In the genomic region with DNA sequence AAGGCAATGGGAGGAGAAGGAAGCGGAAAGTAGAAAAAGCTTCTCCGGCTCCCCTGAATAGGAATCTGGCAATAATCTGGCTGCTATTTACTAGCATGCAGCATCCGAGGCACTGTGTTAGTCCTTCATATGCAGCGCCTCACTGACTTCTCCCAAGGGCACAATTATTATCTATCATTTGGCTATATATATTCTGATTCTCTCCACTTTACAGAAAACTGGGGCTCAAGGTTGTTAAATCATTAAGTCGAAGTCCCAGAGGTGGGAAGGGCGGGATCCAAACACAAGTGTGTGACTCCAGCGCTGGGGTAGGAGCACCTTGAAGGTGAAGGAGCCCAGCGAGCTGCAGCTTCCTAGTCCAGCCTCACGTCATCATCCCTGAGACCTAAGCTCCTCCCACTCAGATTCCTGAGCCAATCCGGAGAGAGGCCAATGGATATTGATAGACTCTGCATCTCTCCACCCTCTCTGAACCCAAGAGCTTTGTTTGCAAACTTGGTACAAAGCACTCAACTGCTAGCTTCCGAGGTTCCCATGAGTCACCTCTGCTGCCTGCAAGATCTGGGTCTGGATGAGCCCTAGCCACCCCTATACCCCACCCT, we compare ENCODE assay signal across 8 cellular contexts. TPM values are rescaled to one million over a fixed set of nuclear protein-coding genes. Genes with fewer than 3 reads are reported as not detected.
A peak's percentile ranks its signal among the peaks of the same experiment; 100 is the strongest.
DNase-seq lines count a peak whose midpoint lies in the region; ATAC-seq and TF ChIP-seq lines count a peak whose summit lies in the region.

No MANE protein-coding gene starts in this region.

- no peak overlapping the region for H3K23ac ChIP-seq in neuronal stem cell (ENCODE audit: low read depth, low read length, poor library complexity)

- H3K36me3 ChIP-seq in ES-I3 (ENCODE audit: insufficient read depth, low read length) = no peaks in the 10 kb centered on the region
- H3K36me3 ChIP-seq in neuronal stem cell (replicated peaks in 1 of 2; ENCODE audit: control insufficient read depth in 2 of 2, insufficient read depth in 2 of 2, low read length in 2 of 2) = no peaks in the 10 kb centered on the region

- H2BK12ac ChIP-seq in neuronal stem cell (ENCODE audit: low read length) = no peak overlapping the region

- peak overlapping the region; percentile 40 for H3K9ac ChIP-seq in ES-I3 (ENCODE audit: low read depth, low read length)
- H3K9ac ChIP-seq in neuronal stem cell (ENCODE audit: low read depth, low read length, poor library complexity) = no peak overlapping the region

- POLR2A ChIA-PET in RWPE1 (lab: Yijun Ruan, JAX; ENCODE audit: low non-redundant PET) = no interaction called here

- no peak for TF ChIP-seq CTCF in RWPE1 (conservative IDR thresholded peaks at IDR 0.05; ENCODE audit: low read depth)
- TF ChIP-seq CTCF in foreskin keratinocyte (conservative IDR thresholded peaks at IDR 0.05) = no peak

- H2AK5ac ChIP-seq in neuronal stem cell (ENCODE audit: low read depth, low read length) = no peak overlapping the region

- H4K8ac ChIP-seq in neuronal stem cell (ENCODE audit: low read depth, low read length) = no peak overlapping the region

- H3K4me3 ChIP-seq in neuronal stem cell (ENCODE audit: low read length in 2 of 2) = no peak overlapping the region

- no peak overlapping the region for H3K27ac ChIP-seq in RWPE1
- H3K27ac ChIP-seq in foreskin keratinocyte = no peak overlapping the region
- no peak overlapping the region for H3K27ac ChIP-seq in neuronal stem cell (replicated peaks; ENCODE audit: low read length)

- no peak for TF ChIP-seq POLR2A in GM18505 (IDR thresholded peaks at IDR 0.05; ENCODE audit: borderline replicate concordance, extremely low read depth, insufficient read depth, insufficient read length)

- H2BK15ac ChIP-seq in neuronal stem cell (ENCODE audit: low read length) = no peak overlapping the region

- H3K9me3 ChIP-seq in ES-I3 (ENCODE audit: control insufficient read depth, insufficient read depth, low read length) = no peaks in the 10 kb centered on the region
- no peaks in the 10 kb centered on the region for H3K9me3 ChIP-seq in neuronal stem cell (replicated peaks in 1 of 2; ENCODE audit: control insufficient read depth in 2 of 2, insufficient read depth in 1 of 2, low read depth in 1 of 2, low read length in 2 of 2)

- CTCF ChIA-PET in RWPE1 (lab: Yijun Ruan, JAX) = interaction anchor here (1.5 kb wide), 1 partner anchor 14 kb away, joined by 4 read pairs; no protein-coding TSS in a partner anchor

- no peak overlapping the region for H3K18ac ChIP-seq in neuronal stem cell (ENCODE audit: low read length)

- no peak overlapping the region for H2BK5ac ChIP-seq in neuronal stem cell (ENCODE audit: low read length)

- H4K91ac ChIP-seq in neuronal stem cell (ENCODE audit: low read depth, low read length, poor library complexity) = no peak overlapping the region

- no peak overlapping the region for H3K4ac ChIP-seq in neuronal stem cell (ENCODE audit: low read length)

- H2BK120ac ChIP-seq in neuronal stem cell (ENCODE audit: low read depth, low read length) = no peak overlapping the region

- peak overlapping the region; percentile 87 for H2AFZ ChIP-seq in neuronal stem cell (ENCODE audit: low read length)

- DNase-seq in RWPE1 (ENCODE audit: low spot score) (peak; percentile 35), foreskin keratinocyte (peak; percentile 53 to 81), neuronal stem cell (ENCODE audit: low spot score) (peak; percentile 42), NCI-H345 (lab: John Stamatoyannopoulos, UW) (no peak)

- no peaks in the 10 kb centered on the region for H3K27me3 ChIP-seq in foreskin keratinocyte
- peaks cover 0 to 10% (median 0%) of the 10 kb centered on the region in 3 experiments for H3K27me3 ChIP-seq in neuronal stem cell (ENCODE audit: control insufficient read depth in 3 of 3, insufficient read depth in 3 of 3, low read depth in 1 of 3, low read length in 3 of 3)

- ATAC-seq in foreskin keratinocyte (peak; percentile 86), GM21360 (IDR thresholded peaks at IDR 0.05; ENCODE audit: unreplicated experiment) (no peak), GM18505 (IDR thresholded peaks at IDR 0.05; ENCODE audit: unreplicated experiment) (no peak), GM21619 (IDR thresholded peaks at IDR 0.05; ENCODE audit: unreplicated experiment) (no peak)

- peak overlapping the region; percentile 35 for H3K4me2 ChIP-seq in neuronal stem cell (ENCODE audit: insufficient read depth, low read length, poor library complexity, severe bottlenecking)

- H3K79me1 ChIP-seq in neuronal stem cell (ENCODE audit: low read depth, low read length) = no peaks in the 10 kb centered on the region

- H3K4me1 ChIP-seq in ES-I3 (ENCODE audit: insufficient read depth, low read length) = peaks cover 3% of the 10 kb centered on the region; the same call in 1 of the 2 replicates
- H3K4me1 ChIP-seq in foreskin keratinocyte = no peaks in the 10 kb centered on the region
- H3K4me1 ChIP-seq in neuronal stem cell (ENCODE audit: control insufficient read depth in 2 of 2, insufficient read depth in 1 of 2, low read depth in 1 of 2, low read length in 2 of 2) = no peaks in the 10 kb centered on the region

- no peak overlapping the region for H3K14ac ChIP-seq in neuronal stem cell (ENCODE audit: low read length)

- WGBS in neuronal stem cell (ENCODE audit: extremely low coverage in 2 of 2, insufficient read length in 2 of 2, insufficient replicate concordance in 1 of 2), 2 donors = no CpG with 5 or more reads among the region's 11 CpGs

RNA-seq across cellular contexts. Expression of a gene that starts 16.6 kb away (rescaled TPM):
- total RNA-seq in foreskin keratinocyte = 20.3 and 21.5 TPM in 2 replicates
- polyA plus RNA-seq in foreskin keratinocyte = 5.5 and 6.5 TPM in 2 replicates
- 19.8 TPM for polyA plus RNA-seq in neuronal stem cell (2013, experiment 1 of 2)
- polyA plus RNA-seq in neuronal stem cell (2013, experiment 2 of 2) = 19.1 TPM
